ENCODE assay signal across 37 cellular contexts in the genomic region with DNA sequence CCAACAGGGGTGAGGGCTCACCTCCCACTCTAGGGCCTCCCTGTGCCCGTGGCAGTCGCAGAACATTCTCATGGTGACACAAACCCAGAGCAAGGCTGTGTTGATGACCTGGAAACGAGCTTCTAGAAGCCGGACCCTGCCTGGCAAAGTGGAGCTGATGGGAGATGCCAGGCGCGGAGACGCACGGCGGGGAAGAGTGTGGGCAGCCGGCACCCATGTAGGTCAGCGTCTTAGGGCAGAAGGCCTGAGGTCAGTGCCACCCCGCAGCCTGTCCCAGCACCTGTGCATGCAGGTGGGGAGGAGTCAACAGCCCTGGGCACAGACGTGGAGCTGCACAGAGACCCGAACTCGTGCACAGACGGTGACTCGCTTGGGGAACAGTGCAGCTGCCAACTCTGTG. TPM values are rescaled to one million over a fixed set of nuclear protein-coding genes. Genes with fewer than 3 reads are reported as not detected.
"Had no signal": no experiment of that assay in that cellular context is flagged by ENCODE, and none has a peak within 500 bp of the region (broad histone marks: within the 10 kb centered on the region; RNA-seq: fewer than 3 reads in every experiment).

No MANE protein-coding gene starts in this region.

- H3K4me3 ChIP-seq: adrenal gland, body of pancreas, breast epithelium had no signal

- H3K27ac ChIP-seq: adrenal gland, body of pancreas, brain microvascular endothelial cell, breast epithelium, VCaP had no signal

- H3K27me3 Mint-ChIP-seq: activated CD4-positive, alpha-beta memory T cell treated with anti-CD3 and anti-CD28 coated beads, Interleukin-2, amount 10 ng/mL, durations not matched to agents 7 days and 5 days; activated CD4-positive, alpha-beta T cell treated with anti-CD3 and anti-CD28 coated beads, Interleukin-2, amount 10 ng/mL, durations not matched to agents 7 days and 5 days had no signal

- H3K27me3 ChIP-seq: adrenal gland, body of pancreas, brain microvascular endothelial cell had no signal

- H3K4me1 ChIP-seq: adrenal gland, body of pancreas, breast epithelium had no signal

- FAIRE-seq: astrocyte, colon, TTC549 had no signal

- ATAC-seq: activated CD4-positive, alpha-beta T cell treated with anti-CD3 and anti-CD28 coated beads for 36 hours; activated CD8-positive, alpha-beta memory T cell treated with anti-CD3 and anti-CD28 coated beads, Interleukin-2, amount 10 ng/mL, durations not matched to agents 7 days and 5 days; activated naive CD4-positive, alpha-beta T cell treated with anti-CD3 and anti-CD28 coated beads, Interleukin-2, amount 50 U/mL, for 72 hours; body of pancreas had no signal

- H3K36me3 ChIP-seq: adrenal gland, brain microvascular endothelial cell, breast epithelium had no signal

- H3K36me3 Mint-ChIP-seq: activated CD8-positive, alpha-beta memory T cell treated with anti-CD3 and anti-CD28 coated beads, Interleukin-2, amount 10 ng/mL, durations not matched to agents 7 days and 5 days; activated naive CD4-positive, alpha-beta T cell treated with anti-CD3 and anti-CD28 coated beads, Interleukin-2, amount 10 ng/mL, durations not matched to agents 7 days and 5 days; activated naive CD4-positive, alpha-beta T cell treated with anti-CD3 and anti-CD28 coated beads, Interleukin-2, amount 50 U/mL, for 72 hours; activated naive CD8-positive, alpha-beta T cell treated with anti-CD3 and anti-CD28 coated beads for 36 hours had no signal

- H3K27ac Mint-ChIP-seq: activated B cell treated with CpG ODN at 0.5 μM for 24 hours; activated CD4-positive, alpha-beta memory T cell treated with anti-CD3 and anti-CD28 coated beads, Interleukin-2, amount 10 ng/mL, durations not matched to agents 7 days and 5 days; activated CD4-positive, alpha-beta T cell treated with anti-CD3 and anti-CD28 coated beads for 36 hours; activated CD4-positive, alpha-beta T cell treated with anti-CD3 and anti-CD28 coated beads, Interleukin-2, amount 10 ng/mL, durations not matched to agents 7 days and 5 days; activated CD8-positive, alpha-beta memory T cell treated with anti-CD3 and anti-CD28 coated beads, Interleukin-2, amount 10 ng/mL, durations not matched to agents 7 days and 5 days; activated naive CD4-positive, alpha-beta T cell treated with anti-CD3 and anti-CD28 coated beads, Interleukin-2, amount 10 ng/mL, durations not matched to agents 7 days and 5 days; activated naive CD4-positive, alpha-beta T cell treated with anti-CD3 and anti-CD28 coated beads, Interleukin-2, amount 50 U/mL, for 72 hours; activated naive CD8-positive, alpha-beta T cell treated with anti-CD3 and anti-CD28 coated beads for 36 hours; activated T-cell treated with anti-CD3 and anti-CD28 coated beads, Interleukin-2, amount 50 U/mL, for 24 hours; activated T-helper 2 cell treated with anti-CD3 and anti-CD28 coated beads, Interferon-gamma antibody, Interleukin-2, Interleukin-4, amounts not matched to agents 10 μg/mL and 5 μg/mL and 100 μg/mL, durations not matched to agents 14 hours and 24 hours and 36 hours; T-helper 1 cell treated with Interleukin-12 subunit alpha and Interleukin-12 subunit beta and Interleukin-4 antibody, amounts not matched to agents 30 μg/mL and 1 μg/mL, for 36 hours; T-helper 2 cell treated with Interferon-gamma antibody and Interleukin-4, amounts not matched to agents 5 μg/mL and 100 μg/mL, for 36 hours had no signal

- H3K4me1 Mint-ChIP-seq: activated B cell treated with CpG ODN at 0.5 μM for 24 hours had no signal

- H3K9me3 ChIP-seq: adrenal gland had no signal

- DNase-seq: activated B cell treated with CpG ODN at 0.5 μM for 24 hours; activated CD4-positive, alpha-beta memory T cell treated with anti-CD3 and anti-CD28 coated beads, Interleukin-2, amount 10 ng/mL, durations not matched to agents 7 days and 5 days; activated CD4-positive, alpha-beta T cell treated with anti-CD3 and anti-CD28 coated beads for 1 hour; activated CD4-positive, alpha-beta T cell treated with anti-CD3 and anti-CD28 coated beads for 36 hours; activated CD4-positive, alpha-beta T cell treated with anti-CD3 and anti-CD28 coated beads for 48 hours; activated CD4-positive, alpha-beta T cell treated with anti-CD3 and anti-CD28 coated beads, Interleukin-2, amount 10 ng/mL, durations not matched to agents 7 days and 5 days; activated CD4-positive, alpha-beta T cell treated with anti-CD3 and anti-CD28 coated beads, Interleukin-2, amount 50 U/mL, for 48 hours; activated CD8-positive, alpha-beta memory T cell treated with anti-CD3 and anti-CD28 coated beads for 24 hours; activated CD8-positive, alpha-beta memory T cell treated with anti-CD3 and anti-CD28 coated beads, Interleukin-2, amount 10 ng/mL, durations not matched to agents 7 days and 5 days; activated CD8-positive, alpha-beta memory T cell treated with anti-CD3 and anti-CD28 coated beads, Interleukin-2, amount 50 U/mL, for 48 hours; activated effector memory CD4-positive, alpha-beta T cell treated with Interleukin-2 at 50 U/mL for 16 hours; activated gamma-delta T cell; activated naive CD4-positive, alpha-beta T cell treated with anti-CD3 and anti-CD28 coated beads, Interleukin-2, amount 10 ng/mL, durations not matched to agents 7 days and 5 days; activated naive CD4-positive, alpha-beta T cell treated with Interleukin-2 at 50 U/mL for 16 hours; activated naive CD8-positive, alpha-beta T cell treated with anti-CD3 and anti-CD28 coated beads for 36 hours; activated T-cell treated with anti-CD3 and anti-CD28 coated beads, Interleukin-2, amount 50 U/mL, for 24 hours; activated T-cell treated with anti-CD3 and anti-CD28 coated beads, Interleukin-2, amount 50 U/mL, for 48 hours; adrenal gland; amniotic stem cell; aorta; body of pancreas; brain microvascular endothelial cell; central memory CD4-positive, alpha-beta T cell; T-helper 1 cell; T-helper 2 cell; T-helper 9 cell had no signal

- H3K9me3 Mint-ChIP-seq: activated T-helper 2 cell treated with anti-CD3 and anti-CD28 coated beads, Interferon-gamma antibody, Interleukin-2, Interleukin-4, amounts not matched to agents 10 μg/mL and 5 μg/mL and 100 μg/mL, durations not matched to agents 14 hours and 24 hours and 36 hours; T-helper 2 cell treated with Interferon-gamma antibody and Interleukin-4, amounts not matched to agents 5 μg/mL and 100 μg/mL, for 36 hours had no signal

- H3K4me3 Mint-ChIP-seq: activated B cell treated with CpG ODN at 0.5 μM for 24 hours; activated CD4-positive, alpha-beta memory T cell treated with anti-CD3 and anti-CD28 coated beads, Interleukin-2, amount 10 ng/mL, durations not matched to agents 7 days and 5 days; activated CD4-positive, alpha-beta T cell treated with anti-CD3 and anti-CD28 coated beads for 36 hours; activated CD4-positive, alpha-beta T cell treated with anti-CD3 and anti-CD28 coated beads, Interleukin-2, amount 10 ng/mL, durations not matched to agents 7 days and 5 days; activated CD8-positive, alpha-beta memory T cell treated with anti-CD3 and anti-CD28 coated beads, Interleukin-2, amount 10 ng/mL, durations not matched to agents 7 days and 5 days; activated naive CD4-positive, alpha-beta T cell treated with anti-CD3 and anti-CD28 coated beads, Interleukin-2, amount 10 ng/mL, durations not matched to agents 7 days and 5 days; activated naive CD8-positive, alpha-beta T cell treated with anti-CD3 and anti-CD28 coated beads for 36 hours; activated T-cell treated with anti-CD3 and anti-CD28 coated beads, Interleukin-2, amount 50 U/mL, for 24 hours; T-helper 1 cell treated with Interleukin-12 subunit alpha and Interleukin-12 subunit beta and Interleukin-4 antibody, amounts not matched to agents 30 μg/mL and 1 μg/mL, for 36 hours; T-helper 2 cell treated with Interferon-gamma antibody and Interleukin-4, amounts not matched to agents 5 μg/mL and 100 μg/mL, for 36 hours had no signal

RNA-seq across cellular contexts. Expression of gene SLC6A18, which starts 5.4 kb away (rescaled TPM):
- total RNA-seq: activated B cell treated with CpG ODN at 0.5 μM for 24 hours; activated CD4-positive, alpha-beta memory T cell treated with anti-CD3 and anti-CD28 coated beads, Interleukin-2, amount 10 ng/mL, durations not matched to agents 7 days and 5 days; activated CD4-positive, alpha-beta T cell treated with anti-CD3 and anti-CD28 coated beads for 36 hours; activated CD4-positive, alpha-beta T cell treated with anti-CD3 and anti-CD28 coated beads, Interleukin-2, amount 10 ng/mL, durations not matched to agents 7 days and 5 days; activated CD8-positive, alpha-beta memory T cell treated with anti-CD3 and anti-CD28 coated beads, Interleukin-2, amount 10 ng/mL, durations not matched to agents 7 days and 5 days; activated naive CD4-positive, alpha-beta T cell treated with anti-CD3 and anti-CD28 coated beads, Interleukin-2, amount 50 U/mL, for 72 hours; activated naive CD8-positive, alpha-beta T cell treated with anti-CD3 and anti-CD28 coated beads for 36 hours; activated T-helper 2 cell treated with anti-CD3 and anti-CD28 coated beads, Interferon-gamma antibody, Interleukin-2, Interleukin-4, amounts not matched to agents 10 μg/mL and 5 μg/mL and 100 μg/mL, durations not matched to agents 14 hours and 24 hours and 36 hours; adrenal gland; aorta; astrocyte; body of pancreas; breast epithelium; cardiac septum; cerebellum had no signal
- polyA plus RNA-seq: adrenal gland, aorta had no signal

RNA-seq across cellular contexts. Expression of gene SLC6A19, which starts 29.2 kb away (rescaled TPM):
- total RNA-seq: activated B cell treated with CpG ODN at 0.5 μM for 24 hours; activated CD4-positive, alpha-beta memory T cell treated with anti-CD3 and anti-CD28 coated beads, Interleukin-2, amount 10 ng/mL, durations not matched to agents 7 days and 5 days; activated CD4-positive, alpha-beta T cell treated with anti-CD3 and anti-CD28 coated beads for 36 hours; activated CD4-positive, alpha-beta T cell treated with anti-CD3 and anti-CD28 coated beads, Interleukin-2, amount 10 ng/mL, durations not matched to agents 7 days and 5 days; activated CD8-positive, alpha-beta memory T cell treated with anti-CD3 and anti-CD28 coated beads, Interleukin-2, amount 10 ng/mL, durations not matched to agents 7 days and 5 days; activated naive CD4-positive, alpha-beta T cell treated with anti-CD3 and anti-CD28 coated beads, Interleukin-2, amount 50 U/mL, for 72 hours; activated naive CD8-positive, alpha-beta T cell treated with anti-CD3 and anti-CD28 coated beads for 36 hours; activated T-helper 2 cell treated with anti-CD3 and anti-CD28 coated beads, Interferon-gamma antibody, Interleukin-2, Interleukin-4, amounts not matched to agents 10 μg/mL and 5 μg/mL and 100 μg/mL, durations not matched to agents 14 hours and 24 hours and 36 hours; adrenal gland; astrocyte; breast epithelium had no signal
- polyA plus RNA-seq: adrenal gland had no signal
